ENCODE assay signal across 8 cellular contexts in the genomic region with DNA sequence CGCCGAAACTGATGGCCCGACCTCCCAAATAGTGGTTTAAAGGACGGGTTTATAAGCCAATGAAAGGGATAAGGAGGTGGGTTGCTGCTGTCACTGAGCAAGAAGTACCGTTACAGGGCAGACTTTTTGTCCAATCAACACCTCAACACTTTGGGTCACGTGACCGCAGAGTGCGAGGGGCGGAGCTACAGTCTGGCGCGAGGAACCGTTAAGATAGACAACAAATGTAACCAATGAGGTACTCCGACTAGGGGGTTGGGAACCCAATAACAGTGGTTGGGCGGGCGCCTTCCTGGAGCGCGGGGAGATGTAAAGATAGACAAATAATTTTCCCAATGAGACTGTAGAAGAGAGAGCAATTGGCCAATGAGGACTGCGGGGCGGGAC. TPM values are rescaled to one million over a fixed set of nuclear protein-coding genes. Genes with fewer than 3 reads are reported as not detected.
DNase-seq lines count a peak whose midpoint lies in the region; ATAC-seq and TF ChIP-seq lines count a peak whose summit lies in the region.

A gene with protein sequence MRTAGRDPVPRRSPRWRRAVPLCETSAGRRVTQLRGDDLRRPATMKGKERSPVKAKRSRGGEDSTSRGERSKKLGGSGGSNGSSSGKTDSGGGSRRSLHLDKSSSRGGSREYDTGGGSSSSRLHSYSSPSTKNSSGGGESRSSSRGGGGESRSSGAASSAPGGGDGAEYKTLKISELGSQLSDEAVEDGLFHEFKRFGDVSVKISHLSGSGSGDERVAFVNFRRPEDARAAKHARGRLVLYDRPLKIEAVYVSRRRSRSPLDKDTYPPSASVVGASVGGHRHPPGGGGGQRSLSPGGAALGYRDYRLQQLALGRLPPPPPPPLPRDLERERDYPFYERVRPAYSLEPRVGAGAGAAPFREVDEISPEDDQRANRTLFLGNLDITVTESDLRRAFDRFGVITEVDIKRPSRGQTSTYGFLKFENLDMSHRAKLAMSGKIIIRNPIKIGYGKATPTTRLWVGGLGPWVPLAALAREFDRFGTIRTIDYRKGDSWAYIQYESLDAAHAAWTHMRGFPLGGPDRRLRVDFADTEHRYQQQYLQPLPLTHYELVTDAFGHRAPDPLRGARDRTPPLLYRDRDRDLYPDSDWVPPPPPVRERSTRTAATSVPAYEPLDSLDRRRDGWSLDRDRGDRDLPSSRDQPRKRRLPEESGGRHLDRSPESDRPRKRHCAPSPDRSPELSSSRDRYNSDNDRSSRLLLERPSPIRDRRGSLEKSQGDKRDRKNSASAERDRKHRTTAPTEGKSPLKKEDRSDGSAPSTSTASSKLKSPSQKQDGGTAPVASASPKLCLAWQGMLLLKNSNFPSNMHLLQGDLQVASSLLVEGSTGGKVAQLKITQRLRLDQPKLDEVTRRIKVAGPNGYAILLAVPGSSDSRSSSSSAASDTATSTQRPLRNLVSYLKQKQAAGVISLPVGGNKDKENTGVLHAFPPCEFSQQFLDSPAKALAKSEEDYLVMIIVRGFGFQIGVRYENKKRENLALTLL (plus strand): TSS at position 338 of the 387 bp plus-strand sequence. CDS start 29 bp downstream, at position 367.

- no peaks in the 10 kb centered on the region for H3K9me3 ChIP-seq in naive thymus-derived CD4-positive, alpha-beta T cell (ENCODE audit: control insufficient read depth in 2 of 3, low read length in 3 of 3)

- no peaks in the 10 kb centered on the region for H3K27me3 ChIP-seq in naive thymus-derived CD4-positive, alpha-beta T cell (ENCODE audit: control insufficient read depth in 2 of 2, insufficient read depth in 2 of 2, low read length in 2 of 2)

- H3K36me3 Mint-ChIP-seq in activated T-helper 1 cell treated with anti-CD3 and anti-CD28 coated beads, Interleukin-12 subunit alpha, Interleukin-12 subunit beta, Interleukin-2, Interleukin-4 antibody, amounts not matched to agents 30 ng/mL and 10 ng/mL and 1 ng/mL, durations not matched to agents 14 hours and 24 hours and 36 hours (ENCODE audit: low read depth) = peaks cover 42% of the 10 kb centered on the region
- H3K36me3 Mint-ChIP-seq in naive thymus-derived CD4-positive, alpha-beta T cell = peaks cover 0 to 34% (median 18%) of the 10 kb centered on the region in 5 donors
- peaks cover 40% of the 10 kb centered on the region for H3K36me3 Mint-ChIP-seq in stimulated activated memory B cell treated with anti-CD40 and anti-IgM and Interleukin-4, amounts not matched to agents 10 μg/mL and 1 μg/mL and 100 μg/mL, for 72 hours

- peak within 1 kb of the TSS; percentile 96 for H3K27ac ChIP-seq in naive thymus-derived CD4-positive, alpha-beta T cell (ENCODE audit: low read depth, low read length)

- H3K4me1 ChIP-seq in naive thymus-derived CD4-positive, alpha-beta T cell (ENCODE audit: control insufficient read depth in 2 of 2, insufficient read depth in 2 of 2, low read length in 2 of 2) = peaks cover 41% of the 10 kb centered on the region in 2 donors

- peaks cover 55% of the 10 kb centered on the region for H3K4me1 Mint-ChIP-seq in activated T-helper 1 cell treated with anti-CD3 and anti-CD28 coated beads, Interleukin-12 subunit alpha, Interleukin-12 subunit beta, Interleukin-2, Interleukin-4 antibody, amounts not matched to agents 30 ng/mL and 10 ng/mL and 1 ng/mL, durations not matched to agents 14 hours and 24 hours and 36 hours (ENCODE audit: low read depth)
- peaks cover 37 to 65% (median 61%) of the 10 kb centered on the region in 7 donors for H3K4me1 Mint-ChIP-seq in naive thymus-derived CD4-positive, alpha-beta T cell
- H3K4me1 Mint-ChIP-seq in stimulated activated memory B cell treated with anti-CD40 and anti-IgM and Interleukin-4, amounts not matched to agents 10 μg/mL and 1 μg/mL and 100 μg/mL, for 72 hours = peaks cover 49% of the 10 kb centered on the region

- H3K27me3 Mint-ChIP-seq in activated T-helper 1 cell treated with anti-CD3 and anti-CD28 coated beads, Interleukin-12 subunit alpha, Interleukin-12 subunit beta, Interleukin-2, Interleukin-4 antibody, amounts not matched to agents 30 ng/mL and 10 ng/mL and 1 ng/mL, durations not matched to agents 14 hours and 24 hours and 36 hours (ENCODE audit: insufficient read depth) = no peaks in the 10 kb centered on the region
- H3K27me3 Mint-ChIP-seq in naive thymus-derived CD4-positive, alpha-beta T cell = peaks cover 0 to 2% (median 0%) of the 10 kb centered on the region in 5 donors
- no peaks in the 10 kb centered on the region for H3K27me3 Mint-ChIP-seq in stimulated activated memory B cell treated with anti-CD40 and anti-IgM and Interleukin-4, amounts not matched to agents 10 μg/mL and 1 μg/mL and 100 μg/mL, for 72 hours

- peak within 1 kb of the TSS; percentile 99 for H3K4me3 ChIP-seq in fibroblast of mammary gland (ENCODE audit: control insufficient read depth, low read depth, low read length)
- H3K4me3 ChIP-seq in naive thymus-derived CD4-positive, alpha-beta T cell (ENCODE audit: low read length) = peak within 1 kb of the TSS; percentile 94

- H3K4me3 Mint-ChIP-seq in activated T-helper 1 cell treated with anti-CD3 and anti-CD28 coated beads, Interleukin-12 subunit alpha, Interleukin-12 subunit beta, Interleukin-2, Interleukin-4 antibody, amounts not matched to agents 30 ng/mL and 10 ng/mL and 1 ng/mL, durations not matched to agents 14 hours and 24 hours and 36 hours = no peak within 1 kb of the TSS
- no peak within 1 kb of the TSS for H3K4me3 Mint-ChIP-seq in naive thymus-derived CD4-positive, alpha-beta T cell
- H3K4me3 Mint-ChIP-seq in stimulated activated memory B cell treated with anti-CD40 and anti-IgM and Interleukin-4, amounts not matched to agents 10 μg/mL and 1 μg/mL and 100 μg/mL, for 72 hours = no peak within 1 kb of the TSS

- peak; percentile 84 for ATAC-seq in naive thymus-derived CD4-positive, alpha-beta T cell
- ATAC-seq in stimulated activated memory B cell treated with anti-CD40 and anti-IgM and Interleukin-4, amounts not matched to agents 10 μg/mL and 1 μg/mL and 100 μg/mL, for 72 hours = peak; percentile 91

- CTCF ChIA-PET in naive thymus-derived CD4-positive, alpha-beta T cell (lab: Charles Lee) = interaction anchor here (0.6 to 3.8 kb wide), 11 partner anchors 10 to 154 kb away, joined by 3 to 36 read pairs (median 5); a partner anchor contains a TSS

- H3K27ac Mint-ChIP-seq in activated T-helper 1 cell treated with anti-CD3 and anti-CD28 coated beads, Interleukin-12 subunit alpha, Interleukin-12 subunit beta, Interleukin-2, Interleukin-4 antibody, amounts not matched to agents 30 ng/mL and 10 ng/mL and 1 ng/mL, durations not matched to agents 14 hours and 24 hours and 36 hours = peak within 1 kb of the TSS; percentile 98
- peak within 1 kb of the TSS in 1 of 9 donors; percentile 97 for H3K27ac Mint-ChIP-seq in naive thymus-derived CD4-positive, alpha-beta T cell
- H3K27ac Mint-ChIP-seq in stimulated activated memory B cell treated with anti-CD40 and anti-IgM and Interleukin-4, amounts not matched to agents 10 μg/mL and 1 μg/mL and 100 μg/mL, for 72 hours = no peak within 1 kb of the TSS

- intact Hi-C loops in activated T-helper 1 cell treated with anti-CD3 and anti-CD28 coated beads, Interleukin-12 subunit alpha, Interleukin-12 subunit beta, Interleukin-2, Interleukin-4 antibody, amounts not matched to agents 30 ng/mL and 10 ng/mL and 1 ng/mL, durations not matched to agents 14 hours and 24 hours and 36 hours (cut with micrococcal nuclease) = loop anchor here (1.0 to 10.0 kb wide), 17 partner anchors 10 to 1646 kb away; a partner anchor contains a TSS
- intact Hi-C loops in naive thymus-derived CD4-positive, alpha-beta T cell (cut with micrococcal nuclease) = loop anchor here (1.0 to 10.0 kb wide), 20 partner anchors 122 to 1780 kb away; a partner anchor contains a TSS

- POLR2A ChIA-PET in naive thymus-derived CD4-positive, alpha-beta T cell (lab: Charles Lee) = interaction anchor here (0.7 to 5.8 kb wide), 18 partner anchors 7 to 1678 kb away, joined by 3 to 118 read pairs (median 6); a partner anchor contains a TSS

- H3K9me3 Mint-ChIP-seq in activated T-helper 1 cell treated with anti-CD3 and anti-CD28 coated beads, Interleukin-12 subunit alpha, Interleukin-12 subunit beta, Interleukin-2, Interleukin-4 antibody, amounts not matched to agents 30 ng/mL and 10 ng/mL and 1 ng/mL, durations not matched to agents 14 hours and 24 hours and 36 hours = no peaks in the 10 kb centered on the region
- H3K9me3 Mint-ChIP-seq in naive thymus-derived CD4-positive, alpha-beta T cell = no peaks in the 10 kb centered on the region
- no peaks in the 10 kb centered on the region for H3K9me3 Mint-ChIP-seq in stimulated activated memory B cell treated with anti-CD40 and anti-IgM and Interleukin-4, amounts not matched to agents 10 μg/mL and 1 μg/mL and 100 μg/mL, for 72 hours

- DNase-seq in DMS79 treated with DMSO at 0.1 percent for 48 hours (lab: John Stamatoyannopoulos, UW) (peak; percentile 100), H4 (ENCODE audit: low spot score) (peak; percentile 100), LHCN-M2 (ENCODE audit: low read depth) (peak; percentile 100), RPMI7951 (ENCODE audit: low read depth) (peak; percentile 100), fibroblast of mammary gland (ENCODE audit: low read depth) (peak; percentile 100)
- DNase-seq in activated T-helper 1 cell treated with anti-CD3 and anti-CD28 coated beads, Interleukin-12 subunit alpha, Interleukin-12 subunit beta, Interleukin-2, Interleukin-4 antibody, amounts not matched to agents 30 ng/mL and 10 ng/mL and 1 ng/mL, durations not matched to agents 14 hours and 24 hours and 36 hours (ENCODE audit: low spot score) = peak; percentile 98
- DNase-seq in naive thymus-derived CD4-positive, alpha-beta T cell = peak; percentile 77 to 100 (median 99)

- TF ChIP-seq CTCF in fibroblast of mammary gland (conservative IDR thresholded peaks at IDR 0.05; ENCODE audit: control insufficient read depth, insufficient read depth, low read depth, low read length) = no peak

- H3K36me3 ChIP-seq in naive thymus-derived CD4-positive, alpha-beta T cell (ENCODE audit: control insufficient read depth in 2 of 3, insufficient read depth in 3 of 3, low read length in 3 of 3) = peaks cover 0 to 20% (median 2%) of the 10 kb centered on the region in 3 experiments

RNA-seq across cellular contexts. Expression of the gene that starts here (rescaled TPM):
- 17.9 and 18.2 TPM in 2 replicates for total RNA-seq in H4 (2014; rRNA removed; shearing (Covaris generic))
- total RNA-seq in LHCN-M2 (2014; rRNA removed) = 30.3 and 33.3 TPM in 2 replicates
- 3.0 TPM for polyA plus RNA-seq in LHCN-M2 (2012)
- total RNA-seq in RPMI7951 (2014; rRNA removed; shearing (Covaris generic)) = 22.0 and 22.6 TPM in 2 replicates
- total RNA-seq in activated T-helper 1 cell treated with anti-CD3 and anti-CD28 coated beads, Interleukin-12 subunit alpha, Interleukin-12 subunit beta, Interleukin-2, Interleukin-4 antibody, amounts not matched to agents 30 ng/mL and 10 ng/mL and 1 ng/mL, durations not matched to agents 14 hours and 24 hours and 36 hours = 58.5 and 59.0 TPM in 2 replicates
- 10 to 100 TPM; 36.4 to 58.6 (median 46.3) TPM for total RNA-seq in naive thymus-derived CD4-positive, alpha-beta T cell
- polyA plus RNA-seq in naive thymus-derived CD4-positive, alpha-beta T cell = 10 to 100 TPM in 1 of 2 donors, 1 to 10 TPM in 1; 7.1 to 15.5 TPM

Comparison
In these comparisons a context has a peak if more than half of its experiments do, and no peak if none do; other contexts are left out.
1. Peak in every context shown above with its lines: DNase-seq, ATAC-seq, H3K4me3 ChIP-seq and H3K27ac ChIP-seq.